In the genomic region with DNA sequence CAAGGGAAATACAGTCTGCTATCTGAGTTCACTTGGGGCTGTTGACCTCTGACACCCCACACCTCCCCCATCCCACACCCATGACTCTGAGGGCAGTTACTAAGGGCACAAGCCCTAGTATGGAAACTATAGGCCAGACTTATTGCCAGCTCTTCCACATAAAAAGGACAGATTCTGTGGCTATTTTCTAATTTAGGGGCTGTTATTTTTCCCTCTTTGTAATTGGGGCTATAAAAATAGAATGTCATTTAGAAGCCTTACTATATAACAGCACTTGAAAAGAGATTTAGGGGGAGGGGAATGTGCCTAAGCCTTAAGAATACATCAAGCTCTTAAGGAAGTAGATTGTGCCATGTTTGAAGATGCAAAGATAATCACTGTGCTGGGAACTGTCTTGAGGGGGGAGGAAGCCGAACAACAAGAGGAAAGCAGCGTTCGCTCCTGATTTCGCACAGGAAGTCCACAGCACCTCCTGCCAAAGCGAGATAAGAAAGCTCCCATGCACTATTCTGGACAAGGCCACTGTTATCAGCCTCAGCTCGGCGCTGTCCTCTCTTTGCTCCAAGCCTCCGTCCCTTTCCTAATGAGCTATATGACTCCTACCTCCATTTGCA, we compare ENCODE assay signal across 10 cellular contexts.
A peak's percentile ranks its signal among the peaks of the same experiment; 100 is the strongest.
DNase-seq lines count a peak whose midpoint lies in the region; ATAC-seq and TF ChIP-seq lines count a peak whose summit lies in the region.
"Had no signal": no experiment of that assay in that cellular context is flagged by ENCODE, and none has a peak within 500 bp of the region (broad histone marks: within the 10 kb centered on the region; RNA-seq: fewer than 3 reads in every experiment).

No MANE protein-coding gene starts in this region.

- no peak overlapping the region for H3K27ac Mint-ChIP-seq in neural progenitor cell
- H3K27ac Mint-ChIP-seq: memory B cell had no signal

- DNase-seq in COLO829 (ENCODE audit: low spot score) = peak; percentile 8
- peak; percentile 73 for DNase-seq in SKM-1 treated with dmso at 0.1 percent for 144 hours (lab: John Stamatoyannopoulos, UW; ENCODE audit: unreplicated experiment)
- peak; percentile 68 to 76 for DNase-seq in cardiac muscle cell (ENCODE audit: low read depth in 1 of 2, low spot score in 1 of 2)
- DNase-seq in neural progenitor cell (ENCODE audit: low spot score) = no peak
- no peak for DNase-seq in nucleus accumbens (lab: John Stamatoyannopoulos, UW)
- DNase-seq in COR-L47 (lab: John Stamatoyannopoulos, UW) = no peak
- DNase-seq: activated CD4-positive, alpha-beta T cell treated with anti-CD3 and anti-CD28 coated beads, Interleukin-2, amount 50 U/mL, for 1 hour had no signal

- H3K36me3 Mint-ChIP-seq in neural progenitor cell = no peaks in the 10 kb centered on the region
- H3K36me3 Mint-ChIP-seq: memory B cell had no signal

- no peaks in the 10 kb centered on the region for H3K9me3 Mint-ChIP-seq in neural progenitor cell
- H3K9me3 Mint-ChIP-seq: memory B cell had no signal

- H3K36me3 ChIP-seq in cardiac muscle cell (no peaks in the 10 kb centered on the region), neural progenitor cell (no peaks in the 10 kb centered on the region)

- no peaks in the 10 kb centered on the region for H3K9me3 ChIP-seq in cardiac muscle cell (ENCODE audit: low read depth)
- H3K9me3 ChIP-seq in neural progenitor cell (ENCODE audit: low read depth) = no peaks in the 10 kb centered on the region

- no peak for TF ChIP-seq CTCF in cardiac muscle cell (IDR thresholded peaks at IDR 0.05; ENCODE audit: low read depth, low read length)
- no peak for TF ChIP-seq CTCF in neural progenitor cell (IDR thresholded peaks at IDR 0.05)

- H3K4me3 ChIP-seq in cardiac muscle cell (peak overlapping the region; percentile 2), neural progenitor cell (no peak overlapping the region)

- no peaks in the 10 kb centered on the region for H3F3A ChIP-seq in neural progenitor cell (ENCODE audit: low read depth)

- H3K4me1 ChIP-seq in cardiac muscle cell (ENCODE audit: low read depth) = peaks cover 39% of the 10 kb centered on the region
- H3K4me1 ChIP-seq in neural progenitor cell = peaks cover 8% of the 10 kb centered on the region

- H3K27me3 Mint-ChIP-seq in neural progenitor cell (ENCODE audit: insufficient read depth, low read depth) = peaks cover 4% of the 10 kb centered on the region
- H3K27me3 Mint-ChIP-seq: memory B cell had no signal

- no peaks in the 10 kb centered on the region for H3K79me2 ChIP-seq in neural progenitor cell (ENCODE audit: low read depth)

- H3K4me3 Mint-ChIP-seq in neural progenitor cell = no peak overlapping the region
- H3K4me3 Mint-ChIP-seq: memory B cell had no signal

- no peaks in the 10 kb centered on the region for H4K20me1 ChIP-seq in neural progenitor cell (ENCODE audit: low read depth)

- H3K4me2 ChIP-seq in neural progenitor cell = no peak overlapping the region

- peak overlapping the region; percentile 17 for H2AFZ ChIP-seq in neural progenitor cell (replicated peaks)

- peaks cover 5% of the 10 kb centered on the region for H3K4me1 Mint-ChIP-seq in neural progenitor cell

- H3K27ac ChIP-seq in cardiac muscle cell (peak overlapping the region; percentile 96), neural progenitor cell (no peak overlapping the region)

- ATAC-seq in GM21526 (IDR thresholded peaks at IDR 0.05; ENCODE audit: low FRiP score, unreplicated experiment) (no peak), HG03469 (IDR thresholded peaks at IDR 0.05; ENCODE audit: unreplicated experiment) (no peak)

- H3K27me3 ChIP-seq in cardiac muscle cell (no peaks in the 10 kb centered on the region), neural progenitor cell (no peaks in the 10 kb centered on the region)

- no peak overlapping the region for H3K9ac ChIP-seq in neural progenitor cell

Comparison
In these comparisons a context has a peak if more than half of its experiments do, and no peak if none do; other contexts are left out.
1. DNase-seq: peak in COLO829 (single experiment), SKM-1 treated with dmso at 0.1 percent for 144 hours (single experiment) and cardiac muscle cell (2 of 2); none in neural progenitor cell (single experiment), nucleus accumbens (0 of 56) and COR-L47 (single experiment).